10 cellular contexts compared by ENCODE assay signal in the genomic region with DNA sequence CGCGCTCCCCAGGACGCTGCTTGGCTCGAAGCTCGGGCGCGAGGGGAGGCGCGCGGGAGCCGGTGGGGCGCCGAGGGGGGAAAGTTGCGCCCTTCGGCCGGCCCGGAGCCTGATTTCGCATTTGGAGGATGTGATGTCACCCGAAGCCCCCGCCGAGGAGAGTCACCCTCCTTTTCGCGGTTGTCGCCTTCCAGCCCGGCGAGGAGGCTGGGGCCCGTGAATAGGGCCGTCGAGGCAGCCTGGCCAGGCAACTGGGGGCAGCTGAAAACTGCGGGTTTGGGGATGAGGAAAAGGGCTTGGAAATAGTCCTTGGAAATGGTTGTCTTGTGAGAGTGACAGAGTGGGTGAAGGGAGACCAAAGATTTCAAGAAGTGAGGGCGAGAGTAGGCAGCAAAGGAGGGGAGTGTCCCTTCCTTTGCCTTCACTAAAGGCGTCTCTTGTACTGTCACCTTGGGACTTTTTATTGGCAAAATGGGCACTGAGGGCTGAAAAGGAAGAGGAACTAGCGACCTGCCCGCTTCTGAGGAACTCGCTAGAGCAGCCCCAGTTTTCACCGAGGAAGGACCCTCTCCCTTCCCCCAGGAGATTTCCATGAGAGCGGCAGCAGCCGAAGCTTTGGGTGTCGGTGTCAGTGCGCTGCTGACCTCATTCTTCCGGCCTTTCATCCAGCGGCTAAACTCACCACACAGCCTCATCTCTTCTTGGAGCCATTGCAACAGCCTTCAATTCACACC. TPM values are rescaled to one million over a fixed set of nuclear protein-coding genes. Genes with fewer than 3 reads are reported as not detected.
DNase-seq lines count a peak whose midpoint lies in the region; ATAC-seq, FAIRE-seq and TF ChIP-seq lines count a peak whose summit lies in the region.
"Had no signal": no experiment of that assay in that cellular context is flagged by ENCODE, and none has a peak within 500 bp of the region (broad histone marks: within the 10 kb centered on the region; RNA-seq: fewer than 3 reads in every experiment).

A gene (minus strand): TSS at position 86 of the 734 bp plus-strand sequence. CDS start 88 bp downstream, outside the sequence.

- H3K9me3 Mint-ChIP-seq in activated T-helper 1 cell treated with anti-CD3 and anti-CD28 coated beads, Interleukin-12 subunit alpha, Interleukin-12 subunit beta, Interleukin-2, Interleukin-4 antibody, amounts not matched to agents 30 ng/mL and 10 ng/mL and 1 ng/mL, durations not matched to agents 14 hours and 24 hours and 36 hours, result peaks cover 12% of the 10 kb centered on the region

- ATAC-seq in thoracic aorta (ENCODE audit: insufficient number of reproducible peaks, low FRiP score, low read depth), result no peak
- no peak for ATAC-seq in GM18907 (IDR thresholded peaks at IDR 0.05; ENCODE audit: unreplicated experiment)

- peaks cover 56% of the 10 kb centered on the region for H3K27me3 ChIP-seq in keratinocyte (ENCODE audit: control insufficient read depth, extremely low read depth, insufficient read depth, low read length)
- peaks cover 10% of the 10 kb centered on the region for H3K27me3 ChIP-seq in thoracic aorta (replicated peaks; ENCODE audit: insufficient read depth)
- peaks cover 15% of the 10 kb centered on the region; the same call in 1 of the 2 replicates for H3K27me3 ChIP-seq in MM.1S (replicated peaks; ENCODE audit: insufficient read depth, low read length)

- peaks cover 56% of the 10 kb centered on the region for H3K27me3 Mint-ChIP-seq in activated T-helper 1 cell treated with anti-CD3 and anti-CD28 coated beads, Interleukin-12 subunit alpha, Interleukin-12 subunit beta, Interleukin-2, Interleukin-4 antibody, amounts not matched to agents 30 ng/mL and 10 ng/mL and 1 ng/mL, durations not matched to agents 14 hours and 24 hours and 36 hours (ENCODE audit: insufficient read depth)

- H3K27ac Mint-ChIP-seq in activated T-helper 1 cell treated with anti-CD3 and anti-CD28 coated beads, Interleukin-12 subunit alpha, Interleukin-12 subunit beta, Interleukin-2, Interleukin-4 antibody, amounts not matched to agents 30 ng/mL and 10 ng/mL and 1 ng/mL, durations not matched to agents 14 hours and 24 hours and 36 hours, result peak within 1 kb of the TSS; percentile 1

- no peaks in the 10 kb centered on the region for H3K9me3 ChIP-seq in keratinocyte (ENCODE audit: control insufficient read depth, low read depth, low read length)
- H3K9me3 ChIP-seq in thoracic aorta, result peaks cover under 1% of the 10 kb centered on the region
- no peaks in the 10 kb centered on the region for H3K9me3 ChIP-seq in MM.1S (replicated peaks; ENCODE audit: insufficient read depth, low read length)

- no peak within 1 kb of the TSS for H3K9ac ChIP-seq in keratinocyte (ENCODE audit: control insufficient read depth, extremely low read depth, insufficient read depth, low read length)
- H3K9ac ChIP-seq in MM.1S (ENCODE audit: low read length), result no peak within 1 kb of the TSS

- H3K9me2 ChIP-seq in MM.1S (replicated peaks; ENCODE audit: insufficient read depth, low read length), result no peaks in the 10 kb centered on the region

- intact Hi-C loops in activated T-helper 1 cell treated with anti-CD3 and anti-CD28 coated beads, Interleukin-12 subunit alpha, Interleukin-12 subunit beta, Interleukin-2, Interleukin-4 antibody, amounts not matched to agents 30 ng/mL and 10 ng/mL and 1 ng/mL, durations not matched to agents 14 hours and 24 hours and 36 hours (cut with micrococcal nuclease), result loop anchor here (1.0 kb wide), 1 partner anchor 16 kb away; no protein-coding TSS in a partner anchor

- H3F3A ChIP-seq in MM.1S (ENCODE audit: insufficient read depth, low read length), result no peaks in the 10 kb centered on the region

- H3K36me3 ChIP-seq in keratinocyte (ENCODE audit: control insufficient read depth in 2 of 2, extremely low read depth in 1 of 2, insufficient read depth in 2 of 2, low read length in 2 of 2) (no peaks in the 10 kb centered on the region), thoracic aorta (no peaks in the 10 kb centered on the region), MM.1S (replicated peaks; ENCODE audit: insufficient read depth, low read length) (no peaks in the 10 kb centered on the region)

- peak within 1 kb of the TSS; percentile 64 for H3K4me3 Mint-ChIP-seq in activated T-helper 1 cell treated with anti-CD3 and anti-CD28 coated beads, Interleukin-12 subunit alpha, Interleukin-12 subunit beta, Interleukin-2, Interleukin-4 antibody, amounts not matched to agents 30 ng/mL and 10 ng/mL and 1 ng/mL, durations not matched to agents 14 hours and 24 hours and 36 hours

- H3K36me3 Mint-ChIP-seq in activated T-helper 1 cell treated with anti-CD3 and anti-CD28 coated beads, Interleukin-12 subunit alpha, Interleukin-12 subunit beta, Interleukin-2, Interleukin-4 antibody, amounts not matched to agents 30 ng/mL and 10 ng/mL and 1 ng/mL, durations not matched to agents 14 hours and 24 hours and 36 hours (ENCODE audit: low read depth), result peaks cover 16% of the 10 kb centered on the region

- no peaks in the 10 kb centered on the region for H3K9me1 ChIP-seq in keratinocyte (ENCODE audit: control insufficient read depth, extremely low read depth, insufficient read depth, low read length)

- H2AFZ ChIP-seq in keratinocyte (ENCODE audit: control insufficient read depth, low read length) (peak within 1 kb of the TSS; percentile 27), MM.1S (ENCODE audit: low read length) (no peak within 1 kb of the TSS)

- peaks cover 40% of the 10 kb centered on the region for H3K4me1 Mint-ChIP-seq in activated T-helper 1 cell treated with anti-CD3 and anti-CD28 coated beads, Interleukin-12 subunit alpha, Interleukin-12 subunit beta, Interleukin-2, Interleukin-4 antibody, amounts not matched to agents 30 ng/mL and 10 ng/mL and 1 ng/mL, durations not matched to agents 14 hours and 24 hours and 36 hours (ENCODE audit: low read depth)

- H3K27ac ChIP-seq in keratinocyte (ENCODE audit: control insufficient read depth, insufficient read depth, low read length), result no peak within 1 kb of the TSS
- no peak within 1 kb of the TSS for H3K27ac ChIP-seq in thoracic aorta
- H3K27ac ChIP-seq in MM.1S (ENCODE audit: low read length), result no peak within 1 kb of the TSS

- H3K4me3 ChIP-seq in keratinocyte (ENCODE audit: control insufficient read depth in 2 of 3, extremely low read depth in 1 of 3, insufficient read depth in 2 of 3, low read depth in 1 of 3, low read length in 3 of 3) (peak within 1 kb of the TSS in 1 of 3 experiments; percentile 34), thoracic aorta (peak within 1 kb of the TSS; percentile 55), MM.1S (ENCODE audit: low read length) (no peak within 1 kb of the TSS)

- H3K4me2 ChIP-seq in keratinocyte (ENCODE audit: control insufficient read depth, extremely low read depth, insufficient read depth, low read depth, low read length), result peak within 1 kb of the TSS; percentile 51
- no peak within 1 kb of the TSS for H3K4me2 ChIP-seq in MM.1S (ENCODE audit: low read depth, low read length)

- FAIRE-seq in keratinocyte (lab: Jason Lieb, UNC), result no peak
- FAIRE-seq: G401.6, TTC549 had no signal

- no peaks in the 10 kb centered on the region for H3K4me1 ChIP-seq in keratinocyte (ENCODE audit: control insufficient read depth, extremely low read depth, insufficient read depth, low read length)
- H3K4me1 ChIP-seq in thoracic aorta (ENCODE audit: control insufficient read depth in 1 of 2, low read depth in 2 of 2), result peaks cover 16 to 36% of the 10 kb centered on the region in 2 donors
- H3K4me1 ChIP-seq in MM.1S (ENCODE audit: low read length), result peaks cover 11% of the 10 kb centered on the region

- dilution Hi-C loops in keratinocyte (cut with MboI; ENCODE audit: extremely low pct_ligation_motif_present, low sequenced_read_pairs), result no loop called here

- DNase-seq in activated gamma-delta T cell (lab: John Stamatoyannopoulos, UW) (peak; percentile 27), activated gamma-delta T cell treated with Interleukin-2 at 50 U/mL for 16 hours (no peak), keratinocyte (ENCODE audit: low read depth, low spot score) (no peak), thoracic aorta (ENCODE audit: low spot score) (no peak), islet precursor cell (no peak), MM.1S (no peak)
- DNase-seq in activated T-helper 1 cell treated with anti-CD3 and anti-CD28 coated beads, Interleukin-12 subunit alpha, Interleukin-12 subunit beta, Interleukin-2, Interleukin-4 antibody, amounts not matched to agents 30 ng/mL and 10 ng/mL and 1 ng/mL, durations not matched to agents 14 hours and 24 hours and 36 hours (ENCODE audit: low spot score), result no peak

- H4K20me1 ChIP-seq in keratinocyte (ENCODE audit: control insufficient read depth, extremely low read depth, insufficient read depth, low read length) (peaks cover 2% of the 10 kb centered on the region), MM.1S (ENCODE audit: insufficient read depth, low read length) (no peaks in the 10 kb centered on the region)

- no peak for TF ChIP-seq CTCF in keratinocyte (optimal IDR thresholded peaks at IDR 0.05 in 1 of 3, IDR thresholded peaks at IDR 0.05 in 1 of 3, conservative IDR thresholded peaks at IDR 0.05 in 1 of 3; ENCODE audit: extremely low read depth in 1 of 3, insufficient read depth in 2 of 3, low read length in 3 of 3)
- TF ChIP-seq CTCF in thoracic aorta (IDR thresholded peaks at IDR 0.05), result no peak
- TF ChIP-seq CTCF in MM.1S (IDR thresholded peaks at IDR 0.05; ENCODE audit: low read length), result no peak

- H3K79me2 ChIP-seq in keratinocyte (ENCODE audit: control insufficient read depth, insufficient read depth, low read length) (no peaks in the 10 kb centered on the region), MM.1S (ENCODE audit: low read length) (no peaks in the 10 kb centered on the region)

RNA-seq across cellular contexts. Expression of the gene that starts here (rescaled TPM):
- 2.2 and 2.4 TPM in 2 replicates for total RNA-seq in activated T-helper 1 cell treated with anti-CD3 and anti-CD28 coated beads, Interleukin-12 subunit alpha, Interleukin-12 subunit beta, Interleukin-2, Interleukin-4 antibody, amounts not matched to agents 30 ng/mL and 10 ng/mL and 1 ng/mL, durations not matched to agents 14 hours and 24 hours and 36 hours
- 0.02 to 0.19 TPM (median 0.10 TPM) in 3 replicates for polyA plus RNA-seq in keratinocyte
- not detected for polyA plus RNA-seq in keratinocyte (2011; ENCODE audit: low read depth)
- 0.13 and 0.23 TPM in 2 replicates for polyA plus RNA-seq in keratinocyte (2011; cell fraction: cytosol; rRNA removed)
- polyA plus RNA-seq in keratinocyte (2011; cell fraction: nucleus; rRNA removed), result 0.14 and 0.40 TPM in 2 replicates
- polyA plus RNA-seq in keratinocyte (2012; ENCODE audit: low replicate concordance), result 0.08 and 0.09 TPM in 2 replicates
- not detected in 3 replicates for polyA minus RNA-seq in keratinocyte
- not detected for polyA minus RNA-seq in keratinocyte (2011; cell fraction: cytosol; rRNA and poly(A)+ RNA removed)
- polyA minus RNA-seq in keratinocyte (2011; cell fraction: nucleus; rRNA and poly(A)+ RNA removed), result not detected in 2 replicates
- 1 to 10 TPM; 3.4 to 4.4 TPM for total RNA-seq in thoracic aorta
